ENCODE assay signal across 12 cellular contexts in genomic region chr4:186936496-186937375, GRCh38.
DNase-seq lines count a peak whose midpoint lies in the region; ATAC-seq and TF ChIP-seq lines count a peak whose summit lies in the region.
"Had no signal": no experiment of that assay in that cellular context is flagged by ENCODE, and none has a peak within 500 bp of the region (broad histone marks: within the 10 kb centered on the region; RNA-seq: fewer than 3 reads in every experiment).

No MANE protein-coding gene starts in this region.

- H3K4me1 ChIP-seq in right cardiac atrium (ENCODE audit: control insufficient read depth, insufficient read depth, low read length) (no peaks in the 10 kb centered on the region), smooth muscle cell (ENCODE audit: low read depth) (peaks cover 31% of the 10 kb centered on the region)

- H3K9me3 ChIP-seq in right cardiac atrium (ENCODE audit: control insufficient read depth, low read length) (no peaks in the 10 kb centered on the region), smooth muscle cell (replicated peaks; ENCODE audit: low read depth) (no peaks in the 10 kb centered on the region)

- H3K36me3 ChIP-seq in smooth muscle cell (ENCODE audit: low read depth): no peaks in the 10 kb centered on the region

- peak; percentile 61 for DNase-seq in HFF-Myc (ENCODE audit: extremely low read depth, low read depth)
- peak; percentile 94 for DNase-seq in amniotic epithelial cell (ENCODE audit: low read depth)
- no peak for DNase-seq in right cardiac atrium
- DNase-seq in smooth muscle cell (lab: John Stamatoyannopoulos, UW; ENCODE audit: unreplicated experiment): no peak
- DNase-seq in NCI-H2107 treated with DMSO at 0.1 percent for 48 hours (lab: John Stamatoyannopoulos, UW; ENCODE audit: unreplicated experiment): no peak
- DNase-seq in NCI-H2029 (lab: John Stamatoyannopoulos, UW): no peak
- DNase-seq: amygdala, NCI-H1048 had no signal

- no peak for TF ChIP-seq CTCF in HFF-Myc (IDR thresholded peaks at IDR 0.05; ENCODE audit: low read depth, low read length, missing control alignments)
- TF ChIP-seq CTCF in smooth muscle cell (IDR thresholded peaks at IDR 0.05; ENCODE audit: borderline replicate concordance, insufficient read depth, poor library complexity, severe bottlenecking): peak; percentile 6

- intact Hi-C loops in right cardiac atrium (cut with DNase I): no loop called here

- ATAC-seq in right cardiac atrium: peak; percentile 40 to 52
- no peak for ATAC-seq in HG03442 (IDR thresholded peaks at IDR 0.05; ENCODE audit: unreplicated experiment)
- no peak for ATAC-seq in GM18870 (IDR thresholded peaks at IDR 0.05; ENCODE audit: unreplicated experiment)
- ATAC-seq: natural killer cell treated with Interleukin-12 subunit alpha and Interleukin-12 subunit beta and Interleukin-15 and Interleukin-18, amount 100 ng/mL, for 72 hours; stimulated activated effector memory CD8-positive, alpha-beta T cell treated with anti-CD3 and anti-CD28 coated beads, Interleukin-12 subunit alpha, Interleukin-12 subunit beta, amount 100 ng/mL, for 72 hours had no signal

- peak overlapping the region; percentile 76 for H3K4me2 ChIP-seq in smooth muscle cell

- H3K27me3 ChIP-seq in right cardiac atrium (ENCODE audit: control insufficient read depth, insufficient read depth) (no peaks in the 10 kb centered on the region), smooth muscle cell (ENCODE audit: low read depth) (no peaks in the 10 kb centered on the region)

- whole genome bisulfite sequencing in right cardiac atrium: 33% methylated on average over 9 of the region's 9 CpGs
- WGBS in smooth muscle cell (ENCODE audit: low lambda C conversion rate): 24% methylated on average over 9 of the region's 9 CpGs

- H4K20me1 ChIP-seq in smooth muscle cell (ENCODE audit: low read depth): no peaks in the 10 kb centered on the region

- H3K27ac ChIP-seq in right cardiac atrium (ENCODE audit: low read length): no peak overlapping the region
- peak overlapping the region; percentile 90 for H3K27ac ChIP-seq in smooth muscle cell (ENCODE audit: low read depth)

- H3K4me3 ChIP-seq in HFF-Myc (replicated peaks; ENCODE audit: low read depth, low read length) (no peak overlapping the region), right cardiac atrium (ENCODE audit: low read length) (no peak overlapping the region), smooth muscle cell (peak overlapping the region; percentile 21)

- H3K79me2 ChIP-seq in smooth muscle cell (ENCODE audit: low read depth): no peaks in the 10 kb centered on the region

- peak overlapping the region; percentile 71 for H2AFZ ChIP-seq in smooth muscle cell (ENCODE audit: low read depth)

- H3K9ac ChIP-seq in smooth muscle cell (ENCODE audit: low read depth): peak overlapping the region; percentile 80

- H3F3A ChIP-seq in smooth muscle cell (ENCODE audit: low read depth): peaks cover 14% of the 10 kb centered on the region

Comparison
In these comparisons a context has a peak if more than half of its experiments do, and no peak if none do; other contexts are left out.
1. DNase-seq: peak in HFF-Myc (single experiment) and amniotic epithelial cell (single experiment); none in right cardiac atrium (0 of 3), smooth muscle cell (single experiment), NCI-H2107 treated with DMSO at 0.1 percent for 48 hours (single experiment) and NCI-H2029 (single experiment).
2. ATAC-seq: peak in right cardiac atrium (2 of 2); none in HG03442 (single experiment) and GM18870 (single experiment).